Comparison of ENCODE assay signal across 13 cellular contexts in the genomic region with DNA sequence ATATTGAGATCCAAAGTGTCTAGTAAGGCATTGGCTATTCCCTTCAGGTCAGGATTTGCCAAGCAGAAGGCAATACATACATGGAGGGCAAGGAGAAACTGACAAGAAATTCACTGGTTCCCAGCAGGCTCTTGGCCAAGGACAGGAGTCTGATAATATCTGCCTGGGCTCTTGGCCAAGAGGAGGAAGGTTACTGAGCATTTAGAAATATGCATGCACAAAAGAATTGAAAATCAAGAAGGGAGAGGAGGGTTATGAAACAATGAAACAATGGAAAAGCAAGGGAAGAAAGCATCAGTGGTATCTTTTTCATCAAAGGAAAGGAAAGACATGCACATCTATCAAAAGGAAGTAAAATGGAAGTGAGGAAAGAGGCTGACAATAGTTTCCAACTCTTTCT. TPM values are rescaled to one million over a fixed set of nuclear protein-coding genes. Genes with fewer than 3 reads are reported as not detected.
DNase-seq lines count a peak whose midpoint lies in the region; ATAC-seq and TF ChIP-seq lines count a peak whose summit lies in the region.
"Had no signal": no experiment of that assay in that cellular context is flagged by ENCODE, and none has a peak within 500 bp of the region (broad histone marks: within the 10 kb centered on the region; RNA-seq: fewer than 3 reads in every experiment).

No MANE protein-coding gene starts in this region.

- no peak overlapping the region for H3K9ac ChIP-seq in adipocyte (ENCODE audit: low read length)

- no peak overlapping the region for H2AFZ ChIP-seq in OCI-LY7 (ENCODE audit: low read length)

- intact Hi-C loops in MCF 10A (cut with micrococcal nuclease) (loop anchor here (1.0 to 5.0 kb wide), 2 partner anchors 65 to 69 kb away; no protein-coding TSS in a partner anchor), breast epithelium (cut with DNase I; ENCODE audit: low total_unique reads) (no loop called here), OCI-LY7 (cut with micrococcal nuclease; ENCODE audit: unreplicated experiment) (no loop called here)

- TF ChIP-seq CTCF in MCF 10A (IDR thresholded peaks at IDR 0.05; ENCODE audit: unreplicated experiment) (no peak), breast epithelium (IDR thresholded peaks at IDR 0.05) (no peak), foreskin fibroblast (IDR thresholded peaks at IDR 0.05; ENCODE audit: low read depth, low read length) (no peak), OCI-LY7 (conservative IDR thresholded peaks at IDR 0.05; ENCODE audit: low read length) (no peak)

- POLR2A ChIA-PET in MCF 10A (lab: Yijun Ruan, JAX) (interaction anchor here (1.0 to 1.4 kb wide), 2 partner anchors 24 to 42 kb away, joined by 4 to 5 read pairs; a partner anchor contains a TSS), OCI-LY7 (lab: Charles Lee) (interaction anchor here (0.7 kb wide), 1 partner anchor 19 kb away, joined by 4 read pairs; no protein-coding TSS in a partner anchor)

- H3K79me2 ChIP-seq in OCI-LY7 (ENCODE audit: insufficient read depth, low read depth, low read length), result no peaks in the 10 kb centered on the region

- DNase-seq in MCF 10A (ENCODE audit: unreplicated experiment), result peak; percentile 84
- no peak for DNase-seq in breast epithelium (ENCODE audit: low spot score in 2 of 2)
- peak; percentile 83 for DNase-seq in adipocyte (ENCODE audit: low read depth)
- peak; percentile 52 to 78 for DNase-seq in foreskin fibroblast
- no peak for DNase-seq in GOT3 (lab: John Stamatoyannopoulos, UW)
- DNase-seq in HK-2 (ENCODE audit: unreplicated experiment), result no peak
- DNase-seq in OCI-LY7 (ENCODE audit: low spot score), result no peak
- DNase-seq: activated CD4-positive, alpha-beta T cell treated with anti-CD3 and anti-CD28 coated beads for 36 hours; activated T-cell treated with anti-CD3 and anti-CD28 coated beads, Interleukin-2, amount 50 U/mL, for 4 hours; NCI-H2107; transverse colon had no signal

- H3K4me1 ChIP-seq in breast epithelium (no peaks in the 10 kb centered on the region), adipocyte (ENCODE audit: control insufficient read depth, insufficient read depth, low read length) (peaks cover 44% of the 10 kb centered on the region), OCI-LY7 (ENCODE audit: insufficient read depth, low read length, poor library complexity, severe bottlenecking) (no peaks in the 10 kb centered on the region)

- peaks cover 35% of the 10 kb centered on the region for H3K4me1 Mint-ChIP-seq in MCF 10A (ENCODE audit: insufficient read depth, unreplicated experiment)

- H3K9me2 ChIP-seq in OCI-LY7 (ENCODE audit: insufficient read depth, low read length), result no peaks in the 10 kb centered on the region

- H3K27ac Mint-ChIP-seq in MCF 10A (ENCODE audit: low read depth, unreplicated experiment), result no peak overlapping the region
- H3K27ac Mint-ChIP-seq: activated CD4-positive, alpha-beta T cell treated with anti-CD3 and anti-CD28 coated beads for 36 hours had no signal

- H4K20me1 ChIP-seq in OCI-LY7 (ENCODE audit: insufficient read depth, low read length), result no peaks in the 10 kb centered on the region

- H3K9me3 ChIP-seq in breast epithelium, result no peaks in the 10 kb centered on the region
- H3K9me3 ChIP-seq in adipocyte (ENCODE audit: control insufficient read depth, low read length), result no peaks in the 10 kb centered on the region
- H3K9me3 ChIP-seq in OCI-LY7 (ENCODE audit: low read length), result no peaks in the 10 kb centered on the region
- H3K9me3 ChIP-seq: ascending aorta, transverse colon had no signal

- H3K27me3 Mint-ChIP-seq in MCF 10A (ENCODE audit: insufficient read depth, unreplicated experiment), result no peaks in the 10 kb centered on the region

- no peak overlapping the region for H3K4me2 ChIP-seq in OCI-LY7 (ENCODE audit: low read length)

- H3K27me3 ChIP-seq in breast epithelium, result no peaks in the 10 kb centered on the region
- H3K27me3 ChIP-seq in adipocyte (replicated peaks; ENCODE audit: control insufficient read depth, insufficient read depth, low read length), result no peaks in the 10 kb centered on the region
- H3K27me3 ChIP-seq: ascending aorta, transverse colon had no signal

- ATAC-seq in GM21528 (IDR thresholded peaks at IDR 0.05; ENCODE audit: low FRiP score, unreplicated experiment), result no peak
- ATAC-seq: activated CD4-positive, alpha-beta T cell treated with anti-CD3 and anti-CD28 coated beads for 36 hours; activated T-cell treated with anti-CD3 and anti-CD28 coated beads, Interleukin-2, amount 50 U/mL, for 4 hours had no signal

- TF ChIP-seq POLR2A in breast epithelium (IDR thresholded peaks at IDR 0.05), result no peak

- no peak overlapping the region for H3K4me3 Mint-ChIP-seq in MCF 10A (ENCODE audit: unreplicated experiment)
- H3K4me3 Mint-ChIP-seq: activated CD4-positive, alpha-beta T cell treated with anti-CD3 and anti-CD28 coated beads for 36 hours; activated T-cell treated with anti-CD3 and anti-CD28 coated beads, Interleukin-2, amount 50 U/mL, for 4 hours had no signal

- CTCF ChIA-PET in MCF 10A (lab: Yijun Ruan, JAX), result no interaction called here
- CTCF ChIA-PET in OCI-LY7 (lab: Charles Lee; ENCODE audit: unreplicated experiment), result no interaction called here

- no peak overlapping the region for H3K4me3 ChIP-seq in breast epithelium
- no peak overlapping the region for H3K4me3 ChIP-seq in adipocyte (ENCODE audit: low read length)
- H3K4me3 ChIP-seq in foreskin fibroblast (ENCODE audit: low read depth in 1 of 2, low read length in 2 of 2), result no peak overlapping the region
- no peak overlapping the region for H3K4me3 ChIP-seq in OCI-LY7 (ENCODE audit: low read depth, low read length, poor library complexity, severe bottlenecking)
- H3K4me3 ChIP-seq: ascending aorta, transverse colon had no signal

- H3K36me3 ChIP-seq in breast epithelium, result no peaks in the 10 kb centered on the region
- no peaks in the 10 kb centered on the region for H3K36me3 ChIP-seq in adipocyte (ENCODE audit: control insufficient read depth, insufficient read depth, low read length, severe bottlenecking)
- H3K36me3 ChIP-seq in OCI-LY7 (ENCODE audit: insufficient read depth, low read length), result no peaks in the 10 kb centered on the region
- H3K36me3 ChIP-seq: ascending aorta, transverse colon had no signal

- BruUV-seq in MCF 10A (replicated peaks; lab: Mats Ljungman, UMichigan) (no TSS peak), OCI-LY7 (replicated peaks; lab: Mats Ljungman, UMichigan) (no TSS peak)

- H3K36me3 Mint-ChIP-seq in MCF 10A (ENCODE audit: insufficient read depth, unreplicated experiment), result no peaks in the 10 kb centered on the region

- no peak overlapping the region for H3K27ac ChIP-seq in breast epithelium
- H3K27ac ChIP-seq in OCI-LY7 (ENCODE audit: low read depth, low read length, poor library complexity, severe bottlenecking), result no peak overlapping the region
- H3K27ac ChIP-seq: ascending aorta, transverse colon had no signal

- H3K9me3 Mint-ChIP-seq in MCF 10A (ENCODE audit: unreplicated experiment), result no peaks in the 10 kb centered on the region
- H3K9me3 Mint-ChIP-seq: activated T-cell treated with anti-CD3 and anti-CD28 coated beads, Interleukin-2, amount 50 U/mL, for 4 hours had no signal

RNA-seq across cellular contexts. Expression of a gene that starts 42.4 kb away (rescaled TPM):
- 14.6 and 22.9 TPM in 2 replicates for total RNA-seq in MCF 10A (2022)
- total RNA-seq in breast epithelium, result 10 to 100 TPM; 14.7 to 28.7 (median 24.8) TPM
- 4.8 and 5.9 TPM in 2 replicates for total RNA-seq in OCI-LY7 (2014; rRNA removed; shearing (Covaris generic))
- total RNA-seq in OCI-LY7 (2022), result 7.5 TPM in 2 replicates

Comparison
In these comparisons a context has a peak if more than half of its experiments do, and no peak if none do; other contexts are left out.
1. DNase-seq: peak in MCF 10A (single experiment), adipocyte (single experiment) and foreskin fibroblast (2 of 2); none in breast epithelium (0 of 2), GOT3 (single experiment), HK-2 (single experiment) and OCI-LY7 (single experiment).